Comparison of ENCODE assay signal across 1 cellular context in genomic region chr2:203813684-203814083, GRCh38.
TF ChIP-seq lines count a peak whose summit lies in the region.

No MANE protein-coding gene starts in this region.

TF ChIP-seq in HepG2, 621 proteins besides CTCF, POLR2A, EP300 and RAD21 (continued from another document and continues in another):
- TF ChIP-seq IKZF5 (CRISPR knock-in tag; IDR thresholded peaks at IDR 0.05) (no peak), MXD4 (CRISPR knock-in tag; IDR thresholded peaks at IDR 0.05) (0 out of 2 replicates have a peak, but pooled peaks have one; percentile 44), LRRFIP1 (CRISPR knock-in tag; conservative IDR thresholded peaks at IDR 0.05) (0 out of 2 replicates have a peak, but pooled peaks have one; percentile 29), MED1 (CRISPR knock-in tag; IDR thresholded peaks at IDR 0.05) (peak; percentile 46; the same call in 1 of the 2 replicates), ZNF253 (CRISPR knock-in tag; IDR thresholded peaks at IDR 0.05; ENCODE audit: borderline replicate concordance) (no peak), PAXIP1 (CRISPR knock-in tag; conservative IDR thresholded peaks at IDR 0.05) (peak; percentile 61), ZNF644 (CRISPR knock-in tag; IDR thresholded peaks at IDR 0.05; ENCODE audit: low read depth) (peak; percentile 98), SMAD3 (CRISPR knock-in tag; IDR thresholded peaks at IDR 0.05) (0 out of 2 replicates have a peak, but pooled peaks have one; percentile 19), MTF1 (CRISPR knock-in tag; IDR thresholded peaks at IDR 0.05) (no peak), ELF1 (CRISPR knock-in tag; IDR thresholded peaks at IDR 0.05) (0 out of 2 replicates have a peak, but pooled peaks have one; percentile 9), GRHL1 (CRISPR knock-in tag; conservative IDR thresholded peaks at IDR 0.05) (no peak), ISL2 (CRISPR knock-in tag; IDR thresholded peaks at IDR 0.05) (0 out of 2 replicates have a peak, but pooled peaks have one; percentile 42), ZNF724P (CRISPR knock-in tag; IDR thresholded peaks at IDR 0.05; ENCODE audit: borderline replicate concordance) (no peak), HOXA5 (CRISPR knock-in tag; IDR thresholded peaks at IDR 0.05) (0 out of 2 replicates have a peak, but pooled peaks have one; percentile 31), ZSCAN30 (CRISPR knock-in tag; IDR thresholded peaks at IDR 0.05) (0 out of 2 replicates have a peak, but pooled peaks have one; percentile 29), ATF2 (CRISPR knock-in tag; IDR thresholded peaks at IDR 0.05) (peak; percentile 15; the same call in 1 of the 2 replicates), ZNF510 (CRISPR knock-in tag; IDR thresholded peaks at IDR 0.05; ENCODE audit: low read depth) (no peak), DMAP1 (CRISPR knock-in tag; IDR thresholded peaks at IDR 0.05) (peak; percentile 16; the same call in 1 of the 2 replicates), KDM6A (CRISPR knock-in tag; IDR thresholded peaks at IDR 0.05; ENCODE audit: low read depth) (peak; percentile 60; the same call in 1 of the 2 replicates), EHMT2 (IDR thresholded peaks at IDR 0.05; ENCODE audit: borderline replicate concordance, low read depth, low read length) (peak; percentile 87; the same call in 1 of the 2 replicates), WIZ (CRISPR knock-in tag; IDR thresholded peaks at IDR 0.05) (peak; percentile 32; the same call in 1 of the 2 replicates), KLF12 (CRISPR knock-in tag; IDR thresholded peaks at IDR 0.05; ENCODE audit: borderline replicate concordance) (no peak), MAX (IDR thresholded peaks at IDR 0.05) (peak; percentile 21), SALL1 (CRISPR knock-in tag; IDR thresholded peaks at IDR 0.05) (0 out of 2 replicates have a peak, but pooled peaks have one; percentile 13), NBN (conservative IDR thresholded peaks at IDR 0.05) (no peak), GATAD2A (CRISPR knock-in tag; IDR thresholded peaks at IDR 0.05) (peak; percentile 14; the same call in 1 of the 2 replicates), ZNF292 (CRISPR knock-in tag; IDR thresholded peaks at IDR 0.05; ENCODE audit: borderline replicate concordance, low read depth) (peak; percentile 73; the same call in 1 of the 2 replicates), SAP130 (CRISPR knock-in tag; IDR thresholded peaks at IDR 0.05; ENCODE audit: low read depth) (peak; percentile 47), GLMP (CRISPR knock-in tag; IDR thresholded peaks at IDR 0.05; ENCODE audit: borderline replicate concordance) (no peak), MIXL1 (CRISPR knock-in tag; IDR thresholded peaks at IDR 0.05) (0 out of 2 replicates have a peak, but pooled peaks have one; percentile 22), NR2F6 (IDR thresholded peaks at IDR 0.05) (no peak), NR2F6 (CRISPR knock-in tag; IDR thresholded peaks at IDR 0.05) (no peak), YY1 (IDR thresholded peaks at IDR 0.05; ENCODE audit: insufficient read depth, insufficient replicate concordance, low read depth, low read length) (peak; percentile 55), SOX13 (IDR thresholded peaks at IDR 0.05) (no peak), SOX13 (CRISPR knock-in tag; conservative IDR thresholded peaks at IDR 0.05 in 1 of 2, IDR thresholded peaks at IDR 0.05 in 1 of 2) (peak in 1 of 2 experiments; percentile 38; a peak in 1 of 4 replicates), AKAP8 (CRISPR knock-in tag; IDR thresholded peaks at IDR 0.05) (no peak), RARA (CRISPR knock-in tag; IDR thresholded peaks at IDR 0.05) (0 out of 2 replicates have a peak, but pooled peaks have one; percentile 17), ZNF3 (CRISPR knock-in tag; IDR thresholded peaks at IDR 0.05) (no peak), ZNF274 (CRISPR knock-in tag; IDR thresholded peaks at IDR 0.05) (no peak), FOXP4 (CRISPR knock-in tag; IDR thresholded peaks at IDR 0.05) (0 out of 2 replicates have a peak, but pooled peaks have one; percentile 15), GMEB1 (CRISPR knock-in tag; IDR thresholded peaks at IDR 0.05; ENCODE audit: borderline replicate concordance) (no peak), ZNF792 (CRISPR knock-in tag; IDR thresholded peaks at IDR 0.05) (no peak), HOXA3 (CRISPR knock-in tag; IDR thresholded peaks at IDR 0.05) (0 out of 2 replicates have a peak, but pooled peaks have one; percentile 50), TCF12 (IDR thresholded peaks at IDR 0.05) (no peak), TCF12 (CRISPR knock-in tag; IDR thresholded peaks at IDR 0.05) (no peak), ZKSCAN5 (CRISPR knock-in tag; IDR thresholded peaks at IDR 0.05) (no peak), ZFY (CRISPR knock-in tag; IDR thresholded peaks at IDR 0.05) (peak; percentile 31; the same call in 1 of the 2 replicates), ZMYM4 (CRISPR knock-in tag; IDR thresholded peaks at IDR 0.05) (peak; percentile 56; the same call in 1 of the 2 replicates), ZNF775 (CRISPR knock-in tag; IDR thresholded peaks at IDR 0.05; ENCODE audit: borderline replicate concordance) (0 out of 2 replicates have a peak, but pooled peaks have one; percentile 13), FOSL2 (CRISPR knock-in tag; IDR thresholded peaks at IDR 0.05) (no peak), ZNF383 (CRISPR knock-in tag; IDR thresholded peaks at IDR 0.05; ENCODE audit: borderline replicate concordance) (no peak), ADNP (CRISPR knock-in tag; IDR thresholded peaks at IDR 0.05) (peak; percentile 21; the same call in 1 of the 2 replicates), ZSCAN12 (CRISPR knock-in tag; IDR thresholded peaks at IDR 0.05) (no peak), MLLT10 (CRISPR knock-in tag; IDR thresholded peaks at IDR 0.05) (no peak), ZNF335 (CRISPR knock-in tag; IDR thresholded peaks at IDR 0.05) (no peak), ARHGAP35 (CRISPR knock-in tag; IDR thresholded peaks at IDR 0.05; ENCODE audit: borderline replicate concordance) (no peak), TAF1 (CRISPR knock-in tag; IDR thresholded peaks at IDR 0.05) (0 out of 2 replicates have a peak, but pooled peaks have one; percentile 14), HDAC2 (CRISPR knock-in tag; IDR thresholded peaks at IDR 0.05) (peak; percentile 65), KDM1A (CRISPR knock-in tag; IDR thresholded peaks at IDR 0.05) (peak; percentile 43; the same call in 1 of the 2 replicates)
